8 cellular contexts compared by ENCODE assay signal in genomic region chr2:96336104-96336775, GRCh38. TPM values are rescaled to one million over a fixed set of nuclear protein-coding genes. Genes with fewer than 3 reads are reported as not detected.
DNase-seq lines count a peak whose midpoint lies in the region; ATAC-seq and TF ChIP-seq lines count a peak whose summit lies in the region.

No MANE protein-coding gene starts in this region.

- no peak for DNase-seq in central memory CD8-positive, alpha-beta T cell (ENCODE audit: low spot score in 2 of 2)
- DNase-seq in neural crest cell (ENCODE audit: low read depth, low spot score), result no peak
- DNase-seq in cortex of kidney (lab: John Stamatoyannopoulos, UW), result no peak
- no peak for DNase-seq in GM19238 (ENCODE audit: insufficient read length, low spot score)
- no peak for DNase-seq in NCI-H1417 treated with DMSO at 0.1 percent for 48 hours (lab: John Stamatoyannopoulos, UW)

- H3K36me3 Mint-ChIP-seq in IgD-negative memory B cell, result peaks cover 2% of the 10 kb centered on the region
- H3K36me3 Mint-ChIP-seq in central memory CD8-positive, alpha-beta T cell (ENCODE audit: insufficient read depth), result peaks cover 5% of the 10 kb centered on the region
- peaks cover 10% of the 10 kb centered on the region for H3K36me3 Mint-ChIP-seq in neural crest cell (ENCODE audit: low read depth)

- H3K4me3 Mint-ChIP-seq in IgD-negative memory B cell, result peak overlapping the region; percentile 76 to 93 (median 89)
- peak overlapping the region; percentile 80 for H3K4me3 Mint-ChIP-seq in central memory CD8-positive, alpha-beta T cell
- H3K4me3 Mint-ChIP-seq in neural crest cell, result peak overlapping the region; percentile 90

- peak; percentile 15 for ATAC-seq in GM18498 (IDR thresholded peaks at IDR 0.05; ENCODE audit: unreplicated experiment)
- no peak for ATAC-seq in central memory CD8-positive, alpha-beta T cell (replicated peaks; ENCODE audit: extremely low read depth, poor library complexity, severe bottlenecking)
- ATAC-seq in HG03460 (IDR thresholded peaks at IDR 0.05; ENCODE audit: unreplicated experiment), result no peak

- no peaks in the 10 kb centered on the region for H3K27me3 Mint-ChIP-seq in IgD-negative memory B cell
- no peaks in the 10 kb centered on the region for H3K27me3 Mint-ChIP-seq in central memory CD8-positive, alpha-beta T cell
- no peaks in the 10 kb centered on the region for H3K27me3 Mint-ChIP-seq in neural crest cell (ENCODE audit: low read depth)

- TF ChIP-seq CTCF in neural crest cell (conservative IDR thresholded peaks at IDR 0.05), result no peak

- H3K4me1 Mint-ChIP-seq in IgD-negative memory B cell, result peaks cover 24 to 36% (median 30%) of the 10 kb centered on the region in 3 donors
- H3K4me1 Mint-ChIP-seq in central memory CD8-positive, alpha-beta T cell, result peaks cover 58% of the 10 kb centered on the region
- H3K4me1 Mint-ChIP-seq in neural crest cell, result peaks cover 36% of the 10 kb centered on the region

- peak overlapping the region; percentile 79 to 87 (median 84) for H3K27ac Mint-ChIP-seq in IgD-negative memory B cell
- H3K27ac Mint-ChIP-seq in central memory CD8-positive, alpha-beta T cell (ENCODE audit: low read depth), result peak overlapping the region; percentile 69
- peak overlapping the region; percentile 83 for H3K27ac Mint-ChIP-seq in neural crest cell (ENCODE audit: unreplicated experiment)

- H3K9me3 Mint-ChIP-seq in IgD-negative memory B cell (no peaks in the 10 kb centered on the region), neural crest cell (no peaks in the 10 kb centered on the region)
- H3K9me3 Mint-ChIP-seq in central memory CD8-positive, alpha-beta T cell, result no peaks in the 10 kb centered on the region

RNA-seq across cellular contexts. Expression of gene NCAPH, which starts 0.7 kb away (rescaled TPM):
- polyA plus RNA-seq in IgD-negative memory B cell, result 1.5 TPM
- total RNA-seq in neural crest cell, result 78.8 and 80.9 TPM in 2 replicates

RNA-seq across cellular contexts. Expression of gene ITPRIPL1, which starts 11.1 kb away (rescaled TPM):
- polyA plus RNA-seq in IgD-negative memory B cell, result 4.4 TPM
- 24.2 and 25.6 TPM in 2 replicates for total RNA-seq in neural crest cell

RNA-seq across cellular contexts. Expression of gene SNRNP200, which starts 30.9 kb away (rescaled TPM):
- 79.3 TPM for polyA plus RNA-seq in IgD-negative memory B cell
- 248 and 250 TPM in 2 replicates for total RNA-seq in neural crest cell
